Comparison of ENCODE assay signal across 1 cellular context in the genomic region with DNA sequence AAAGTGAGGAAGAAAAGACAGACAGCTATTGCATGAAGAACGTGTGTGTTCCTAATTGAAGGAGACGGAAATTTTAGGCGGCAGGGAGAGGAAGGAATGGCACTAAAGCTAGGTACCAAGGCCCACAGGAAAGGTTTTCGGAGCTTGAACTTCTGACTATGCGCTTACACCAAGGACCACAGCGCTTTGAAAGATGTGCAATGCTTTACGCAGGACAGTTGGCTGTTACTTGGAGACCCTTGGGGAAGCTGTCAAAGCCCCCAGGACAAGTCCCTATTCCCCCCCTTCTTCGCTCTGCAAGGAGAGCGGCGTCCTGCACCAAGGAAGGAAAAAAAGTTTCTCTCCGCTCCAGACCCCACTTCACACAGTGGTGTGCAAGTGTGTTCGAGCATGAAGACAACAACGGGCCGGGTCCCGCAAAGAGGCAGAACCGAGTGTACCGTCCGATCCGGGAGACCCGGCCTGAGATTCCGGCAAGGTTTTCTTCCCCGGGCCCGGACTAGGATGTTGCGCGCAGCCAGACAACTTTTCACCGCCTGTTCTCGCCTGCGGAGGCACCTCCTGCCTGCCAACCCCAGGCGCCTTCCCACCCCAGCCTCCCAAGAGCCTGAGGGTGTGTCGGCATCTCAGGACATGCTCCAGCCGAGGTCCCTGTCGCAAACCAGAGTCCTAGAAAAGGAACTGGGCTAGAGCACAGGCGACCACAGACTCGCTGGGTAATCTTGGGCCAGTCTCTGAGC.
TF ChIP-seq lines count a peak whose summit lies in the region.

No MANE protein-coding gene starts in this region.

TF ChIP-seq in SK-N-SH, 30 proteins besides CTCF, POLR2A, EP300 and RAD21 (continued from another document):
- TF ChIP-seq CHD2 (IDR thresholded peaks at IDR 0.05; ENCODE audit: low read length, partially characterized antibody) (no peak), FOXJ3 (CRISPR knock-in tag; IDR thresholded peaks at IDR 0.05) (no peak), ELF1 (IDR thresholded peaks at IDR 0.05) (no peak), POLR2AphosphoS5 (IDR thresholded peaks at IDR 0.05; ENCODE audit: low read depth, low read length) (no peak), MAX (IDR thresholded peaks at IDR 0.05; ENCODE audit: low read depth) (no peak), IRF3 (IDR thresholded peaks at IDR 0.05; ENCODE audit: low read depth, low read length) (no peak), SIN3A (IDR thresholded peaks at IDR 0.05; ENCODE audit: borderline replicate concordance, low read depth, low read length) (no peak), GATA2 (CRISPR knock-in tag; IDR thresholded peaks at IDR 0.05) (no peak), JUND (IDR thresholded peaks at IDR 0.05) (no peak)
